ENCODE assay signal across 16 cellular contexts in the genomic region with DNA sequence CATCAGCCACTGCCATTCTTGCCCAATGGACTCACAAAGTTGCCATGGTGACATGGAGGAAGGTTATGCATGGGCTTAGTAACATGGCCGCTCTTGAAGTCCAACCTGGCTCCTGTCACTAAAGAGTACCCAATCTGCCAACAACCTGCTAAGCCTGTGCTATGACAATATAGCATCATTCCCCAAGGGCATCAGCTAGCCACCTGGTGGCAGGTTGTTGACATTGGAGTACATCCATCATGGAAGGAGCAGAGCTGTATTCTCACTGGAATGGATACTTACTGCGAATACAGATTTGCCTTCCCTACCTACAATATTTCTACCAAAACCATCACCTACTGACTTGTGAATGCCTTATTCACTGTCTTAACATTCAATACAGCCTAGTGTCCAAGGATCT.
DNase-seq lines count a peak whose midpoint lies in the region; ATAC-seq and TF ChIP-seq lines count a peak whose summit lies in the region.
"Had no signal": no experiment of that assay in that cellular context is flagged by ENCODE, and none has a peak within 500 bp of the region (broad histone marks: within the 10 kb centered on the region; RNA-seq: fewer than 3 reads in every experiment).

No MANE protein-coding gene starts in this region.

- H3K4me3 ChIP-seq in spleen, result no peak overlapping the region
- H3K4me3 ChIP-seq: lower lobe of right lung, prostate gland, stomach had no signal

- no peaks in the 10 kb centered on the region for H3K4me1 ChIP-seq in spleen
- H3K4me1 ChIP-seq: lower lobe of right lung, prostate gland, stomach had no signal

- peaks cover 0 to 9% (median 0%) of the 10 kb centered on the region in 7 donors for H3K27me3 ChIP-seq in spleen (replicated peaks in 1 of 7)

- ATAC-seq in activated CD4-positive, alpha-beta T cell treated with anti-CD3 and anti-CD28 coated beads for 36 hours, result no peak
- ATAC-seq in natural killer cell treated with Interleukin-12 subunit alpha and Interleukin-12 subunit beta and Interleukin-15 and Interleukin-18, amount 100 ng/mL, for 72 hours, result no peak
- ATAC-seq: lower lobe of right lung; naive thymus-derived CD8-positive, alpha-beta T cell had no signal

- intact Hi-C loops in activated CD4-positive, alpha-beta T cell treated with anti-CD3 and anti-CD28 coated beads for 36 hours (cut with DNase I, micrococcal nuclease), result no loop called here
- intact Hi-C loops in spleen (cut with DNase I; ENCODE audit: low total_unique reads), result no loop called here

- peaks cover 12% of the 10 kb centered on the region for H3K27me3 Mint-ChIP-seq in activated CD4-positive, alpha-beta T cell treated with anti-CD3 and anti-CD28 coated beads for 36 hours
- peaks cover 28 to 39% of the 10 kb centered on the region in 2 donors for H3K27me3 Mint-ChIP-seq in natural killer cell treated with Interleukin-12 subunit alpha and Interleukin-12 subunit beta and Interleukin-15 and Interleukin-18, amount 100 ng/mL, for 72 hours

- H3K9me3 ChIP-seq in spleen, result peaks cover 0 to 29% (median 7%) of the 10 kb centered on the region in 8 donors
- H3K9me3 ChIP-seq: lower lobe of right lung, prostate gland had no signal

- H3K4me3 Mint-ChIP-seq in activated CD4-positive, alpha-beta T cell treated with anti-CD3 and anti-CD28 coated beads for 36 hours, result no peak overlapping the region
- no peak overlapping the region for H3K4me3 Mint-ChIP-seq in natural killer cell treated with Interleukin-12 subunit alpha and Interleukin-12 subunit beta and Interleukin-15 and Interleukin-18, amount 100 ng/mL, for 72 hours
- H3K4me3 Mint-ChIP-seq: naive thymus-derived CD8-positive, alpha-beta T cell; T-helper 1 cell treated with Interleukin-12 subunit alpha and Interleukin-12 subunit beta and Interleukin-4 antibody, amounts not matched to agents 30 μg/mL and 1 μg/mL, for 36 hours had no signal

- no peak overlapping the region for H3K27ac Mint-ChIP-seq in activated CD4-positive, alpha-beta T cell treated with anti-CD3 and anti-CD28 coated beads for 36 hours
- H3K27ac Mint-ChIP-seq in natural killer cell treated with Interleukin-12 subunit alpha and Interleukin-12 subunit beta and Interleukin-15 and Interleukin-18, amount 100 ng/mL, for 72 hours, result no peak overlapping the region
- H3K27ac Mint-ChIP-seq: naive thymus-derived CD8-positive, alpha-beta T cell; T-helper 1 cell treated with Interleukin-12 subunit alpha and Interleukin-12 subunit beta and Interleukin-4 antibody, amounts not matched to agents 30 μg/mL and 1 μg/mL, for 36 hours had no signal

- peak; percentile 15 for DNase-seq in stimulated activated CD4-positive, alpha-beta T cell treated with anti-CD3 and anti-CD28 coated beads, Interleukin-15, amount 100 ng/mL, for 24 hours
- DNase-seq in stimulated activated CD4-positive, alpha-beta T cell treated with anti-CD3 and anti-CD28 coated beads, Interleukin-1b, Interleukin-23, amount 100 ng/mL, for 48 hours, result no peak
- DNase-seq in NCI-H1105 (lab: John Stamatoyannopoulos, UW) (peak; percentile 7), spleen (no peak)
- no peak for DNase-seq in activated CD4-positive, alpha-beta T cell treated with anti-CD3 and anti-CD28 coated beads for 36 hours
- DNase-seq in activated T-cell treated with anti-CD3 and anti-CD28 coated beads, Interleukin-2, amount 50 U/mL, for 1 hour, result no peak
- no peak for DNase-seq in natural killer cell treated with Interleukin-12 subunit alpha and Interleukin-12 subunit beta and Interleukin-15 and Interleukin-18, amount 100 ng/mL, for 72 hours (ENCODE audit: low spot score)
- DNase-seq: activated CD8-positive, alpha-beta memory T cell treated with anti-CD3 and anti-CD28 coated beads, Interleukin-2, amount 50 U/mL, for 4 hours; activated naive CD4-positive, alpha-beta T cell treated with Interleukin-2 at 50 U/mL for 16 hours; DMS153; lower lobe of right lung; naive thymus-derived CD8-positive, alpha-beta T cell; stomach had no signal

- TF ChIP-seq CTCF in VCaP (conservative IDR thresholded peaks at IDR 0.05) (peak; percentile 58), spleen (IDR thresholded peaks at IDR 0.05 in 8 of 11, conservative IDR thresholded peaks at IDR 0.05 in 3 of 11) (no peak)

- no peaks in the 10 kb centered on the region for H3K36me3 ChIP-seq in spleen
- H3K36me3 ChIP-seq: lower lobe of right lung, prostate gland, stomach had no signal

- WGBS in spleen, 5 donors, result 93 to 97% (median 97%) methylated on average over 2 of the region's 2 CpGs

- CTCF ChIA-PET in activated CD4-positive, alpha-beta T cell treated with anti-CD3 and anti-CD28 coated beads for 36 hours (lab: Charles Lee), result interaction anchor here (0.6 kb wide), 1 partner anchor 22 kb away, joined by 3 read pairs; no protein-coding TSS in a partner anchor

- H3K36me3 Mint-ChIP-seq in activated CD4-positive, alpha-beta T cell treated with anti-CD3 and anti-CD28 coated beads for 36 hours (ENCODE audit: low read depth), result no peaks in the 10 kb centered on the region
- H3K36me3 Mint-ChIP-seq in natural killer cell treated with Interleukin-12 subunit alpha and Interleukin-12 subunit beta and Interleukin-15 and Interleukin-18, amount 100 ng/mL, for 72 hours, result peaks cover 10% of the 10 kb centered on the region

- no peaks in the 10 kb centered on the region for H3K4me1 Mint-ChIP-seq in activated CD4-positive, alpha-beta T cell treated with anti-CD3 and anti-CD28 coated beads for 36 hours
- no peaks in the 10 kb centered on the region for H3K4me1 Mint-ChIP-seq in natural killer cell treated with Interleukin-12 subunit alpha and Interleukin-12 subunit beta and Interleukin-15 and Interleukin-18, amount 100 ng/mL, for 72 hours (ENCODE audit: low read depth in 2 of 2)
- H3K4me1 Mint-ChIP-seq: naive thymus-derived CD8-positive, alpha-beta T cell had no signal

- peaks cover 7% of the 10 kb centered on the region for H3K9me3 Mint-ChIP-seq in activated CD4-positive, alpha-beta T cell treated with anti-CD3 and anti-CD28 coated beads for 36 hours (ENCODE audit: low read depth)
- H3K9me3 Mint-ChIP-seq in natural killer cell treated with Interleukin-12 subunit alpha and Interleukin-12 subunit beta and Interleukin-15 and Interleukin-18, amount 100 ng/mL, for 72 hours, result peaks cover 4% of the 10 kb centered on the region

- POLR2A ChIA-PET in activated CD4-positive, alpha-beta T cell treated with anti-CD3 and anti-CD28 coated beads for 36 hours (lab: Charles Lee), result no interaction called here

- H3K27ac ChIP-seq in VCaP (no peak overlapping the region), spleen (no peak overlapping the region)
- H3K27ac ChIP-seq: lower lobe of right lung, prostate gland, stomach had no signal

- no peak for TF ChIP-seq POLR2A in spleen (IDR thresholded peaks at IDR 0.05)

Comparison
In these comparisons a context has a peak if more than half of its experiments do, and no peak if none do; other contexts are left out.
1. DNase-seq: peak in stimulated activated CD4-positive, alpha-beta T cell treated with anti-CD3 and anti-CD28 coated beads, Interleukin-15, amount 100 ng/mL, for 24 hours (single experiment) and NCI-H1105 (single experiment); none in stimulated activated CD4-positive, alpha-beta T cell treated with anti-CD3 and anti-CD28 coated beads, Interleukin-1b, Interleukin-23, amount 100 ng/mL, for 48 hours (single experiment), activated CD4-positive, alpha-beta T cell treated with anti-CD3 and anti-CD28 coated beads for 36 hours (single experiment), activated T-cell treated with anti-CD3 and anti-CD28 coated beads, Interleukin-2, amount 50 U/mL, for 1 hour (single experiment), spleen (single experiment) and natural killer cell treated with Interleukin-12 subunit alpha and Interleukin-12 subunit beta and Interleukin-15 and Interleukin-18, amount 100 ng/mL, for 72 hours (single experiment).